ENCODE assay signal across 8 cellular contexts in genomic region chr19:1855040-1855827, GRCh38. TPM values are rescaled to one million over a fixed set of nuclear protein-coding genes. Genes with fewer than 3 reads are reported as not detected.
A peak's percentile ranks its signal among the peaks of the same experiment; 100 is the strongest.
DNase-seq lines count a peak whose midpoint lies in the region; ATAC-seq, FAIRE-seq and TF ChIP-seq lines count a peak whose summit lies in the region.

No MANE protein-coding gene starts in this region.

- H3K9me3 ChIP-seq in pancreas: no peaks in the 10 kb centered on the region

- H3K36me3 ChIP-seq in pancreas: no peaks in the 10 kb centered on the region

- H3K27me3 Mint-ChIP-seq in activated naive CD4-positive, alpha-beta T cell treated with anti-CD3 and anti-CD28 coated beads, Interleukin-2, amount 10 ng/mL, durations not matched to agents 7 days and 5 days: no peaks in the 10 kb centered on the region
- H3K27me3 Mint-ChIP-seq in type B pancreatic cell: no peaks in the 10 kb centered on the region

- ATAC-seq in HG03460 (IDR thresholded peaks at IDR 0.05; ENCODE audit: unreplicated experiment) (peak; percentile 42), pancreas (peak in 3 of 4 donors; percentile 67 to 74 (median 73))

- peaks cover 3% of the 10 kb centered on the region for H3K36me3 Mint-ChIP-seq in activated naive CD4-positive, alpha-beta T cell treated with anti-CD3 and anti-CD28 coated beads, Interleukin-2, amount 10 ng/mL, durations not matched to agents 7 days and 5 days
- no peaks in the 10 kb centered on the region for H3K36me3 Mint-ChIP-seq in type B pancreatic cell

- CTCF ChIA-PET in activated naive CD4-positive, alpha-beta T cell treated with anti-CD3 and anti-CD28 coated beads, Interleukin-2, amount 10 ng/mL, durations not matched to agents 7 days and 5 days (lab: Charles Lee): interaction anchor here (0.5 to 1.6 kb wide), 2 partner anchors 9 to 226 kb away, joined by 3 to 4 read pairs; no protein-coding TSS in a partner anchor

- no peak for FAIRE-seq in pancreas (lab: Jason Lieb, UNC)

- no peaks in the 10 kb centered on the region for H3K27me3 ChIP-seq in pancreas

- TF ChIP-seq CTCF in pancreas (IDR thresholded peaks at IDR 0.05): no peak
- TF ChIP-seq CTCF in type B pancreatic cell (conservative IDR thresholded peaks at IDR 0.05): no peak

- peaks cover 65% of the 10 kb centered on the region for H3K4me1 Mint-ChIP-seq in activated naive CD4-positive, alpha-beta T cell treated with anti-CD3 and anti-CD28 coated beads, Interleukin-2, amount 10 ng/mL, durations not matched to agents 7 days and 5 days
- peaks cover 11% of the 10 kb centered on the region for H3K4me1 Mint-ChIP-seq in type B pancreatic cell (ENCODE audit: unreplicated experiment)

- 49 to 50% methylated on average over 24 to 33 of the region's 33 CpGs for WGBS in pancreas, 2 donors

- peak overlapping the region; percentile 17 to 82 (median 66) for H3K27ac ChIP-seq in pancreas

- H3K27ac Mint-ChIP-seq in activated naive CD4-positive, alpha-beta T cell treated with anti-CD3 and anti-CD28 coated beads, Interleukin-2, amount 10 ng/mL, durations not matched to agents 7 days and 5 days: peak overlapping the region; percentile 98
- H3K27ac Mint-ChIP-seq in type B pancreatic cell: peak overlapping the region; percentile 68

- DNase-seq in 8988T (peak; percentile 98), SIG-M5 (lab: John Stamatoyannopoulos, UW) (peak; percentile 50), globus pallidus (ENCODE audit: low spot score) (peak; percentile 73), pancreas (peak; percentile 67 to 86 (median 74)), type B pancreatic cell (ENCODE audit: extremely low spot score, unreplicated experiment) (no peak)
- DNase-seq in activated naive CD4-positive, alpha-beta T cell treated with anti-CD3 and anti-CD28 coated beads, Interleukin-2, amount 10 ng/mL, durations not matched to agents 7 days and 5 days: peak; percentile 95

- peak; percentile 77 for TF ChIP-seq POLR2A in GM18526 (IDR thresholded peaks at IDR 0.05; ENCODE audit: extremely low read depth, insufficient read length)

- H3K9me3 Mint-ChIP-seq in activated naive CD4-positive, alpha-beta T cell treated with anti-CD3 and anti-CD28 coated beads, Interleukin-2, amount 10 ng/mL, durations not matched to agents 7 days and 5 days: no peaks in the 10 kb centered on the region
- no peaks in the 10 kb centered on the region for H3K9me3 Mint-ChIP-seq in type B pancreatic cell

- H3K4me3 Mint-ChIP-seq in activated naive CD4-positive, alpha-beta T cell treated with anti-CD3 and anti-CD28 coated beads, Interleukin-2, amount 10 ng/mL, durations not matched to agents 7 days and 5 days: peak overlapping the region; percentile 82
- H3K4me3 Mint-ChIP-seq in type B pancreatic cell: peak overlapping the region; percentile 36

- intact Hi-C loops in pancreas (cut with DNase I): no loop called here

- H3K4me3 ChIP-seq in pancreas: peak overlapping the region in 1 of 4 donors; percentile 40

- peaks cover 0 to 14% (median 0%) of the 10 kb centered on the region in 3 donors for H3K4me1 ChIP-seq in pancreas

RNA-seq across cellular contexts. Expression of gene REXO1, which starts 7.0 kb away (rescaled TPM):
- 10 to 100 TPM; 10.5 to 16.6 (median 15.1) TPM for total RNA-seq in pancreas
- polyA plus RNA-seq in pancreas: 10 to 100 TPM; 29.5 to 42.2 TPM
- 36.4 and 37.9 TPM in 2 replicates for total RNA-seq in type B pancreatic cell (ENCODE audit: low replicate concordance)

RNA-seq across cellular contexts. Expression of gene KLF16, which starts 8.1 kb away (rescaled TPM):
- total RNA-seq in pancreas (10 to 100 TPM in 1 of 6 donors, 1 to 10 TPM in 5; 4.3 to 10.4 (median 7.9) TPM), type B pancreatic cell (ENCODE audit: low replicate concordance) (17.9 and 18.1 TPM in 2 replicates)
- polyA plus RNA-seq in pancreas: 1 to 10 TPM; 5.1 to 8.2 TPM

RNA-seq across cellular contexts. Expression of gene ABHD17A, which starts 30.1 kb away (rescaled TPM):
- total RNA-seq in pancreas (10 to 100 TPM; 21.1 to 30.8 (median 24.4) TPM), type B pancreatic cell (ENCODE audit: low replicate concordance) (60.4 and 62.0 TPM in 2 replicates)
- polyA plus RNA-seq in pancreas: 10 to 100 TPM; 62.4 to 71.0 TPM

RNA-seq across cellular contexts. Expression of gene ATP8B3, which starts 43.2 kb away (rescaled TPM):
- 1 to 10 TPM in 1 of 6 donors, under 1 TPM in 5; 0.32 to 1.1 (median 0.52) TPM for total RNA-seq in pancreas
- under 1 TPM; 0.56 to 0.95 TPM for polyA plus RNA-seq in pancreas
- total RNA-seq in type B pancreatic cell (ENCODE audit: low replicate concordance): 0.48 and 1.5 TPM in 2 replicates

RNA-seq across cellular contexts. Expression of gene ADAT3, which starts 50.0 kb away (rescaled TPM):
- 1 to 10 TPM; 2.0 to 6.5 (median 4.5) TPM for total RNA-seq in pancreas
- 10 to 100 TPM in 1 of 2 donors, 1 to 10 TPM in 1; 5.2 to 10.1 TPM for polyA plus RNA-seq in pancreas
- total RNA-seq in type B pancreatic cell (ENCODE audit: low replicate concordance): 12.1 and 13.9 TPM in 2 replicates
